ENCODE assay signal across 10 cellular contexts in genomic region chr16:23491490-23492391, GRCh38. TPM values are rescaled to one million over a fixed set of nuclear protein-coding genes. Genes with fewer than 3 reads are reported as not detected.
DNase-seq lines count a peak whose midpoint lies in the region; ATAC-seq and TF ChIP-seq lines count a peak whose summit lies in the region.
"Had no signal": no experiment of that assay in that cellular context is flagged by ENCODE, and none has a peak within 500 bp of the region (broad histone marks: within the 10 kb centered on the region; RNA-seq: fewer than 3 reads in every experiment).

No MANE protein-coding gene starts in this region.

- H2BK5ac ChIP-seq in mesenchymal stem cell (ENCODE audit: low read depth, low read length, poor library complexity, severe bottlenecking), result peak overlapping the region; percentile 38

- no peak overlapping the region for H3K23ac ChIP-seq in mesenchymal stem cell (ENCODE audit: low read length in 2 of 2)

- H2AK5ac ChIP-seq in mesenchymal stem cell (ENCODE audit: low read length, severe bottlenecking), result peak overlapping the region; percentile 76

- H2BK120ac ChIP-seq in mesenchymal stem cell (ENCODE audit: low read depth, low read length), result no peak overlapping the region

- TF ChIP-seq POLR2A in transverse colon (IDR thresholded peaks at IDR 0.05), result no peak

- H2BK12ac ChIP-seq in mesenchymal stem cell (ENCODE audit: low read length in 2 of 2), result no peak overlapping the region

- peak overlapping the region; percentile 43 for H3K4me2 ChIP-seq in mesenchymal stem cell (ENCODE audit: low read length, poor library complexity, severe bottlenecking)

- H3K4me3 ChIP-seq in HUES6 (ENCODE audit: low read depth, low read length) (no peak overlapping the region), mesenchymal stem cell (ENCODE audit: insufficient read depth in 1 of 2, low read depth in 1 of 2, low read length in 2 of 2) (no peak overlapping the region), transverse colon (no peak overlapping the region)
- H3K4me3 ChIP-seq: HAP-1 had no signal

- 85% methylated on average over 11 of the region's 14 CpGs for WGBS in mesenchymal stem cell
- 89% methylated on average over 10 to 14 of the region's 14 CpGs for WGBS in transverse colon (ENCODE audit: low coverage in 1 of 2), 2 donors

- no peaks in the 10 kb centered on the region for H3K27me3 Mint-ChIP-seq in central memory CD8-positive, alpha-beta T cell
- no peaks in the 10 kb centered on the region for H3K27me3 Mint-ChIP-seq in T-helper 17 cell
- H3K27me3 Mint-ChIP-seq: CD4-positive, CD25-positive, alpha-beta regulatory T cell had no signal

- peak overlapping the region; percentile 26 for H3K27ac ChIP-seq in HUES6 (ENCODE audit: low read depth, low read length)
- H3K27ac ChIP-seq in mesenchymal stem cell (ENCODE audit: low read length, poor library complexity, severe bottlenecking), result peak overlapping the region; percentile 72
- no peak overlapping the region for H3K27ac ChIP-seq in transverse colon

- H3K4me1 ChIP-seq in HUES6 (ENCODE audit: control insufficient read depth, insufficient read depth, low read length) (peaks cover 5% of the 10 kb centered on the region; the same call in 1 of the 2 replicates), mesenchymal stem cell (ENCODE audit: control insufficient read depth, insufficient read depth, low read depth, low read length) (peaks cover 31% of the 10 kb centered on the region), transverse colon (peaks cover 0 to 4% (median 0%) of the 10 kb centered on the region in 4 donors)
- H3K4me1 ChIP-seq: HAP-1 had no signal

- H3K4ac ChIP-seq in mesenchymal stem cell (ENCODE audit: low read depth in 1 of 2, low read length in 2 of 2), result no peak overlapping the region

- H2BK15ac ChIP-seq in mesenchymal stem cell (ENCODE audit: low read depth, poor library complexity, severe bottlenecking), result no peak overlapping the region

- peak overlapping the region; percentile 39 for H3K27ac Mint-ChIP-seq in central memory CD8-positive, alpha-beta T cell (ENCODE audit: low read depth)
- no peak overlapping the region for H3K27ac Mint-ChIP-seq in T-helper 17 cell
- H3K27ac Mint-ChIP-seq: CD4-positive, CD25-positive, alpha-beta regulatory T cell had no signal

- peaks cover 68% of the 10 kb centered on the region for H3K36me3 Mint-ChIP-seq in central memory CD8-positive, alpha-beta T cell (ENCODE audit: insufficient read depth)
- H3K36me3 Mint-ChIP-seq in T-helper 17 cell (ENCODE audit: low read depth), result peaks cover 5% of the 10 kb centered on the region

- H3K4me3 Mint-ChIP-seq in central memory CD8-positive, alpha-beta T cell, result no peak overlapping the region
- H3K4me3 Mint-ChIP-seq in T-helper 17 cell, result no peak overlapping the region
- H3K4me3 Mint-ChIP-seq: CD4-positive, CD25-positive, alpha-beta regulatory T cell had no signal

- DNase-seq in AG08395 (ENCODE audit: low spot score) (peak; percentile 45), mesenchymal stem cell (no peak), transverse colon (no peak), T1000 (lab: John Stamatoyannopoulos, UW) (no peak), occipital lobe (lab: John Stamatoyannopoulos, UW) (no peak), T-helper 17 cell (no peak)
- DNase-seq in central memory CD8-positive, alpha-beta T cell (ENCODE audit: low spot score in 2 of 2), result no peak
- DNase-seq: CD4-positive, CD25-positive, alpha-beta regulatory T cell had no signal

- H3K4me1 Mint-ChIP-seq in central memory CD8-positive, alpha-beta T cell, result peaks cover 5% of the 10 kb centered on the region
- peaks cover 2% of the 10 kb centered on the region for H3K4me1 Mint-ChIP-seq in T-helper 17 cell

- H3K9me3 Mint-ChIP-seq in central memory CD8-positive, alpha-beta T cell, result no peaks in the 10 kb centered on the region
- H3K9me3 Mint-ChIP-seq: CD4-positive, CD25-positive, alpha-beta regulatory T cell had no signal

- H3K18ac ChIP-seq in mesenchymal stem cell (ENCODE audit: low read depth in 1 of 2, low read length in 2 of 2), result no peak overlapping the region

- TF ChIP-seq EP300 in transverse colon (IDR thresholded peaks at IDR 0.05; ENCODE audit: low read depth), result no peak

- H3K27me3 ChIP-seq in HUES6 (ENCODE audit: control insufficient read depth, insufficient read depth, low read length) (no peaks in the 10 kb centered on the region), mesenchymal stem cell (ENCODE audit: control insufficient read depth in 1 of 2, insufficient read depth in 1 of 2, low read length in 2 of 2) (no peaks in the 10 kb centered on the region), transverse colon (no peaks in the 10 kb centered on the region)

- H3K14ac ChIP-seq in mesenchymal stem cell (ENCODE audit: low read length in 2 of 2), result no peak overlapping the region

- intact Hi-C loops in transverse colon (cut with DNase I; ENCODE audit: low total_unique reads), result no loop called here

- TF ChIP-seq CTCF in transverse colon (IDR thresholded peaks at IDR 0.05), result no peak

- no peak overlapping the region for H2AFZ ChIP-seq in mesenchymal stem cell (ENCODE audit: low read depth, low read length)

- ATAC-seq in central memory CD8-positive, alpha-beta T cell (replicated peaks; ENCODE audit: extremely low read depth, poor library complexity, severe bottlenecking), result no peak
- ATAC-seq in T-helper 17 cell, result no peak

- no peak overlapping the region for H3K9ac ChIP-seq in HUES6 (ENCODE audit: low read length)
- no peak overlapping the region for H3K9ac ChIP-seq in mesenchymal stem cell (ENCODE audit: low read length)

- H4K8ac ChIP-seq in mesenchymal stem cell (ENCODE audit: low read length), result no peak overlapping the region

- H4K91ac ChIP-seq in mesenchymal stem cell (ENCODE audit: low read length), result no peak overlapping the region

- H3K36me3 ChIP-seq in HUES6 (ENCODE audit: control insufficient read depth, insufficient read depth, low read length) (peaks cover 90% of the 10 kb centered on the region), mesenchymal stem cell (ENCODE audit: control insufficient read depth in 1 of 2, insufficient read depth in 2 of 2, low read depth in 1 of 2, low read length in 2 of 2) (peaks cover 55 to 87% of the 10 kb centered on the region in 2 experiments), transverse colon (peaks cover 0 to 58% (median 28%) of the 10 kb centered on the region in 4 donors)

- H3K9me3 ChIP-seq in HUES6 (ENCODE audit: control insufficient read depth, insufficient read depth, low read depth, low read length) (no peaks in the 10 kb centered on the region), mesenchymal stem cell (ENCODE audit: control insufficient read depth, low read length) (no peaks in the 10 kb centered on the region), transverse colon (no peaks in the 10 kb centered on the region), T-helper 17 cell (ENCODE audit: control insufficient read depth, low read length, poor library complexity, severe bottlenecking) (no peaks in the 10 kb centered on the region)
- H3K9me3 ChIP-seq: HAP-1 had no signal

- in situ Hi-C loops in transverse colon (cut with MboI; ENCODE audit: low pct_ligation_motif_present in 1 of 4, low pct_unique_long_range_greater_than_20kb in 1 of 4, low sequenced_read_pairs in 3 of 4), result no loop called here

- H3K79me1 ChIP-seq in mesenchymal stem cell (replicated peaks; ENCODE audit: low read length, poor library complexity, severe bottlenecking), result peaks cover 46% of the 10 kb centered on the region

RNA-seq across cellular contexts. Expression of gene GGA2, which starts 18.6 kb away (rescaled TPM):
- polyA plus RNA-seq in mesenchymal stem cell (2013, experiment 1 of 2), result 22.6 TPM
- 23.2 TPM for polyA plus RNA-seq in mesenchymal stem cell (2013, experiment 2 of 2)
- total RNA-seq in transverse colon (10 to 100 TPM; 21.7 to 51.8 (median 36.9) TPM), occipital lobe (27.8 TPM), T-helper 17 cell (100 to 1,000 TPM; 116 to 117 TPM)

RNA-seq across cellular contexts. Expression of gene COG7, which starts 38.8 kb away (rescaled TPM):
- 14.8 TPM for polyA plus RNA-seq in mesenchymal stem cell (2013, experiment 1 of 2)
- 12.9 TPM for polyA plus RNA-seq in mesenchymal stem cell (2013, experiment 2 of 2)
- total RNA-seq in transverse colon (100 to 1,000 TPM in 1 of 4 donors, 10 to 100 TPM in 3; 37.1 to 121 (median 54.6) TPM), occipital lobe (16.7 TPM), T-helper 17 cell (10 to 100 TPM; 16.9 to 17.1 TPM)

Comparison
In these comparisons a context has a peak if more than half of its experiments do, and no peak if none do; other contexts are left out.
1. H3K27ac ChIP-seq: peak in HUES6 (single experiment) and mesenchymal stem cell (single experiment); none in transverse colon (0 of 4).